14 cellular contexts compared by ENCODE assay signal in the genomic region with DNA sequence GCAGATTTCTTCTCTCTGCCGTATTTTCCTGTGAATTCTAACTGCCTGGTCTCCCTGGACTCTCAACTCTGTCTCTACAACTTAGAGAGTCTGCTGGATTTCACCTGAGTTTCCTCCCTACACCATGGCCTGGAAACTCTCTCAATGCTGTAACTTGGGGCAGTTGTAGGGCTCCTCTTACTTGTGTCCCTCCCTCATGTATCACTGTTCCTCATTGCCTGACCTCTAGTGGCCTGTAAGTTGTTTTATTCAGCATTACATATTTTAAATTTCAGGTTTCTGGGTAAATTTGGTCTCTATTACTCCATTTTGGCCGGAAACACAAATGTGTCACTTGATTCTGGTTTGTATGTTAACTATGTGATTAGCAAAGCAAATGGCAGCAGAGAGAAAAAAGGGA.
DNase-seq lines count a peak whose midpoint lies in the region; ATAC-seq and TF ChIP-seq lines count a peak whose summit lies in the region.
"Had no signal": no experiment of that assay in that cellular context is flagged by ENCODE, and none has a peak within 500 bp of the region (broad histone marks: within the 10 kb centered on the region; RNA-seq: fewer than 3 reads in every experiment).

No MANE protein-coding gene starts in this region.

- 60 to 90% methylated on average over 1 to 2 of the region's 2 CpGs for WGBS in gastroesophageal sphincter (ENCODE audit: low coverage in 1 of 2), 2 donors

- H3K36me3 Mint-ChIP-seq in T-helper 2 cell treated with Interferon-gamma antibody and Interleukin-4, amounts not matched to agents 5 μg/mL and 100 μg/mL, for 36 hours (ENCODE audit: low read depth), result no peaks in the 10 kb centered on the region
- H3K36me3 Mint-ChIP-seq: memory B cell had no signal

- H3K27me3 ChIP-seq in RWPE2 (ENCODE audit: insufficient read depth, poor library complexity, severe bottlenecking) (no peaks in the 10 kb centered on the region), gastroesophageal sphincter (no peaks in the 10 kb centered on the region)

- no peaks in the 10 kb centered on the region for H3K4me1 ChIP-seq in RWPE2 (ENCODE audit: insufficient read depth, poor library complexity, severe bottlenecking)
- no peaks in the 10 kb centered on the region for H3K4me1 ChIP-seq in gastroesophageal sphincter

- H3K4me1 Mint-ChIP-seq in T-helper 2 cell treated with Interferon-gamma antibody and Interleukin-4, amounts not matched to agents 5 μg/mL and 100 μg/mL, for 36 hours (ENCODE audit: low read depth), result no peaks in the 10 kb centered on the region
- H3K4me1 Mint-ChIP-seq: activated CD4-positive, alpha-beta T cell treated with anti-CD3 and anti-CD28 coated beads for 36 hours; B cell; memory B cell had no signal

- DNase-seq in left ventricle myocardium superior (no peak), Right ventricle myocardium inferior (ENCODE audit: missing footprints) (no peak), RWPE2 (ENCODE audit: low spot score) (no peak), fibroblast of gingiva (ENCODE audit: low read depth) (peak; percentile 7)
- DNase-seq in T-helper 2 cell treated with Interferon-gamma antibody and Interleukin-4, amounts not matched to agents 5 μg/mL and 100 μg/mL, for 36 hours (ENCODE audit: low spot score), result no peak
- DNase-seq: activated CD4-positive, alpha-beta T cell treated with anti-CD3 and anti-CD28 coated beads for 36 hours; aorta; hypothalamus; NCI-H524 treated with DMSO at 0.1 percent for 48 hours had no signal

- no peaks in the 10 kb centered on the region for H3K9me3 Mint-ChIP-seq in T-helper 2 cell treated with Interferon-gamma antibody and Interleukin-4, amounts not matched to agents 5 μg/mL and 100 μg/mL, for 36 hours

- no peaks in the 10 kb centered on the region for H3K27me3 Mint-ChIP-seq in T-helper 2 cell treated with Interferon-gamma antibody and Interleukin-4, amounts not matched to agents 5 μg/mL and 100 μg/mL, for 36 hours (ENCODE audit: low read depth)
- H3K27me3 Mint-ChIP-seq: B cell, memory B cell had no signal

- H3K9me3 ChIP-seq in RWPE2 (ENCODE audit: severe bottlenecking) (no peaks in the 10 kb centered on the region), gastroesophageal sphincter (peaks cover 0 to 7% (median 0%) of the 10 kb centered on the region in 3 donors)

- ATAC-seq in left ventricle myocardium superior (peak; percentile 32), Right ventricle myocardium inferior (no peak), RWPE2 (ENCODE audit: low read depth) (0 out of 3 replicates have a peak, but pooled peaks have one; percentile 44), GM18505 (IDR thresholded peaks at IDR 0.05; ENCODE audit: unreplicated experiment) (no peak), GM18907 (IDR thresholded peaks at IDR 0.05; ENCODE audit: unreplicated experiment) (no peak), gastroesophageal sphincter (no peak)
- ATAC-seq: activated CD4-positive, alpha-beta T cell treated with anti-CD3 and anti-CD28 coated beads for 36 hours had no signal

- TF ChIP-seq POLR2A in GM18505 (IDR thresholded peaks at IDR 0.05; ENCODE audit: borderline replicate concordance, extremely low read depth, insufficient read depth, insufficient read length), result no peak
- TF ChIP-seq POLR2A in gastroesophageal sphincter (IDR thresholded peaks at IDR 0.05), result no peak

- no peak for TF ChIP-seq EP300 in gastroesophageal sphincter (IDR thresholded peaks at IDR 0.05)

- H3K27ac ChIP-seq in RWPE2 (ENCODE audit: poor library complexity, severe bottlenecking) (no peak overlapping the region), gastroesophageal sphincter (no peak overlapping the region)

- TF ChIP-seq CTCF in RWPE2 (IDR thresholded peaks at IDR 0.05; ENCODE audit: poor library complexity, severe bottlenecking), result no peak
- no peak for TF ChIP-seq CTCF in gastroesophageal sphincter (IDR thresholded peaks at IDR 0.05)

- H3K4me3 Mint-ChIP-seq in T-helper 2 cell treated with Interferon-gamma antibody and Interleukin-4, amounts not matched to agents 5 μg/mL and 100 μg/mL, for 36 hours, result no peak overlapping the region
- H3K4me3 Mint-ChIP-seq: activated CD4-positive, alpha-beta T cell treated with anti-CD3 and anti-CD28 coated beads for 36 hours; B cell; memory B cell had no signal

- H3K36me3 ChIP-seq in RWPE2 (ENCODE audit: low read depth) (no peaks in the 10 kb centered on the region), gastroesophageal sphincter (no peaks in the 10 kb centered on the region)

- H3K4me3 ChIP-seq in RWPE2 (ENCODE audit: severe bottlenecking), result no peak overlapping the region
- H3K4me3 ChIP-seq in gastroesophageal sphincter, result no peak overlapping the region

- H3K27ac Mint-ChIP-seq in T-helper 2 cell treated with Interferon-gamma antibody and Interleukin-4, amounts not matched to agents 5 μg/mL and 100 μg/mL, for 36 hours, result no peak overlapping the region
- H3K27ac Mint-ChIP-seq: activated CD4-positive, alpha-beta T cell treated with anti-CD3 and anti-CD28 coated beads for 36 hours; B cell; memory B cell had no signal

- intact Hi-C loops in left ventricle myocardium superior (cut with micrococcal nuclease), result no loop called here
- intact Hi-C loops in Right ventricle myocardium inferior (cut with DNase I), result no loop called here

Comparison
In these comparisons a context has a peak if more than half of its experiments do, and no peak if none do; other contexts are left out.
1. ATAC-seq: peak in left ventricle myocardium superior (single experiment) and RWPE2 (single experiment); none in Right ventricle myocardium inferior (single experiment), GM18505 (single experiment), GM18907 (single experiment) and gastroesophageal sphincter (single experiment).